In the genomic region with DNA sequence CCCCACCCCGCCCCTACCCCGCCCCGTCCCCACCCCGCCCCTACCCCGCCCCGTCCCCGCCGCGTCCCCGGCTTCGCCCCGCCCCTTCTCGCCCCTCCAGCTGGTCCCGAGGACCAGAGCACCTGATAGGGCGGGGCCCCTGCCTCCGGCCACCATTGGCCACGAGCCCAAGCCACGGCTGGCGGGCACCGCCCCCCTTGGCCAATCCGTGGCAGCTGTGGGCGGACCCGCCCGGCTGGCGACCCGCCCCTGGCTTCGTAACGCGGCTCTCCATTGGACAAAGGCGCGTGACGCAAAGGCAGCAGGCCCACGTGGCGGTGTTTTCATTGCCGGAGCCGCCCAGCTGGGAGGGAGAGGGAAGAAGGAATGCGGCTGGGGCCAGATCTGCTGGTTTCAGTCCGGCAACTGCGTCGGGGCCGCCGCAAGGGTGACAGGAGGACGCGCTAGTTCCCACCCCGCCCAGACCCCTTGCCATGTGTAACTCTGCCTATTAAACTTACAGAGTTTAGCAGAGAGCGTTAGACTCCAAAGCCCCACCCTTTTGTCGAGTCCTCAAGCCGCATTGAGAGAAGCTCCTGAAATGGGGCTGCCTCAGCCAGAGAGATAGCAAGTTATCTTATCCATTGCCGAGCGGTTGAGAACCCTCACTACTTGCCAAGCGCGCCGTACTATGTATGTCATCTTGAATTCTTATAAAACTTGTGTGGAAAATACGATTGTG, we compare ENCODE assay signal across 1 cellular context.
TF ChIP-seq lines count a peak whose summit lies in the region.

No MANE protein-coding gene starts in this region.

TF ChIP-seq in IMR-90, 13 proteins besides CTCF, POLR2A, EP300 and RAD21 (continued from another document):
- TF ChIP-seq, protein P1, sequence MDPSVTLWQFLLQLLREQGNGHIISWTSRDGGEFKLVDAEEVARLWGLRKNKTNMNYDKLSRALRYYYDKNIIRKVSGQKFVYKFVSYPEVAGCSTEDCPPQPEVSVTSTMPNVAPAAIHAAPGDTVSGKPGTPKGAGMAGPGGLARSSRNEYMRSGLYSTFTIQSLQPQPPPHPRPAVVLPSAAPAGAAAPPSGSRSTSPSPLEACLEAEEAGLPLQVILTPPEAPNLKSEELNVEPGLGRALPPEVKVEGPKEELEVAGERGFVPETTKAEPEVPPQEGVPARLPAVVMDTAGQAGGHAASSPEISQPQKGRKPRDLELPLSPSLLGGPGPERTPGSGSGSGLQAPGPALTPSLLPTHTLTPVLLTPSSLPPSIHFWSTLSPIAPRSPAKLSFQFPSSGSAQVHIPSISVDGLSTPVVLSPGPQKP (IDR thresholded peaks at IDR 0.05; ENCODE audit: borderline replicate concordance, low read depth, low read length): no peak
- peak; percentile 49; the same call in 1 of the 2 replicates for TF ChIP-seq CEBPB (IDR thresholded peaks at IDR 0.05; ENCODE audit: low read depth, low read length)
TF ChIP-seq in IMR-90: peak in this region for 5.
